Comparison of ENCODE assay signal across 1 cellular context in genomic region chr7:20737840-20738448, GRCh38.
TF ChIP-seq lines count a peak whose summit lies in the region.

No MANE protein-coding gene starts in this region.

TF ChIP-seq in HEK293, 187 proteins besides CTCF, POLR2A, EP300 and RAD21 (continued from another document):
- TF ChIP-seq REST (tag by site-specific recombination; IDR thresholded peaks at IDR 0.05) (peak; percentile 35; the same call in 1 of the 2 replicates), ZNF114 (tag by site-specific recombination; IDR thresholded peaks at IDR 0.05) (no peak), ZNF747 (tag by site-specific recombination; IDR thresholded peaks at IDR 0.05) (no peak), ZBTB49 (tag by site-specific recombination; IDR thresholded peaks at IDR 0.05; ENCODE audit: low read depth) (no peak)
